Comparison of ENCODE assay signal across 8 cellular contexts in genomic region chr19:2050349-2050990, GRCh38. TPM values are rescaled to one million over a fixed set of nuclear protein-coding genes. Genes with fewer than 3 reads are reported as not detected.
DNase-seq lines count a peak whose midpoint lies in the region; ATAC-seq, FAIRE-seq and TF ChIP-seq lines count a peak whose summit lies in the region.

No MANE protein-coding gene starts in this region.

- no peak for FAIRE-seq in GM12891 (lab: Jason Lieb, UNC)

- DNase-seq in GM12891 (ENCODE audit: insufficient read length, low spot score), result no peak
- DNase-seq in foreskin fibroblast, result peak in 1 of 2 donors; percentile 33
- peak in 1 of 2 donors; percentile 42 for DNase-seq in psoas muscle
- no peak for DNase-seq in stimulated activated naive CD4-positive, alpha-beta T cell treated with Interleukin-2 at 50 U/mL for 16 hours (lab: John Stamatoyannopoulos, UW)
- no peak for DNase-seq in NCI-H1436 treated with DMSO at 0.1 percent for 48 hours (lab: John Stamatoyannopoulos, UW)
- DNase-seq in iPS-NIHi11 (ENCODE audit: low spot score), result no peak

- peaks cover 51% of the 10 kb centered on the region for H3K4me1 ChIP-seq in psoas muscle

- no peaks in the 10 kb centered on the region for H3K9me3 Mint-ChIP-seq in T-helper 1 cell treated with Interleukin-12 subunit alpha and Interleukin-12 subunit beta and Interleukin-4 antibody, amounts not matched to agents 30 μg/mL and 1 μg/mL, for 36 hours

- H3K4me3 Mint-ChIP-seq in T-helper 1 cell treated with Interleukin-12 subunit alpha and Interleukin-12 subunit beta and Interleukin-4 antibody, amounts not matched to agents 30 μg/mL and 1 μg/mL, for 36 hours, result peak overlapping the region; percentile 84

- TF ChIP-seq CTCF in foreskin fibroblast (IDR thresholded peaks at IDR 0.05; ENCODE audit: low read depth, low read length) (no peak), psoas muscle (IDR thresholded peaks at IDR 0.05) (no peak)

- 0 to 1% (median 1%) methylated on average over 30 to 49 of the region's 49 CpGs for WGBS in psoas muscle, 3 donors

- no peaks in the 10 kb centered on the region for H3K9me3 ChIP-seq in psoas muscle

- peaks cover 16% of the 10 kb centered on the region for H3K4me1 Mint-ChIP-seq in T-helper 1 cell treated with Interleukin-12 subunit alpha and Interleukin-12 subunit beta and Interleukin-4 antibody, amounts not matched to agents 30 μg/mL and 1 μg/mL, for 36 hours (ENCODE audit: low read depth)

- H3K36me3 Mint-ChIP-seq in T-helper 1 cell treated with Interleukin-12 subunit alpha and Interleukin-12 subunit beta and Interleukin-4 antibody, amounts not matched to agents 30 μg/mL and 1 μg/mL, for 36 hours (ENCODE audit: low read depth), result peaks cover 2% of the 10 kb centered on the region

- ATAC-seq in HG02678 (IDR thresholded peaks at IDR 0.05; ENCODE audit: unreplicated experiment) (peak; percentile 6), psoas muscle (peak; percentile 0 to 6 (median 0))

- peak overlapping the region; percentile 81 for H3K27ac Mint-ChIP-seq in T-helper 1 cell treated with Interleukin-12 subunit alpha and Interleukin-12 subunit beta and Interleukin-4 antibody, amounts not matched to agents 30 μg/mL and 1 μg/mL, for 36 hours

- TF ChIP-seq POLR2A in GM12891 (IDR thresholded peaks at IDR 0.05; ENCODE audit: low read depth, low read length), result no peak

- intact Hi-C loops in psoas muscle (cut with DNase I), result no loop called here

- H3K4me3 ChIP-seq in foreskin fibroblast (ENCODE audit: low read depth in 1 of 2, low read length in 2 of 2) (peak overlapping the region; percentile 75 to 87), psoas muscle (peak overlapping the region; percentile 97)

- no peaks in the 10 kb centered on the region for H3K27me3 ChIP-seq in psoas muscle (ENCODE audit: insufficient read depth in 3 of 3, low read length in 2 of 3)

- peaks cover under 1 to 29% of the 10 kb centered on the region in 2 donors for H3K36me3 ChIP-seq in psoas muscle (ENCODE audit: insufficient read depth in 1 of 2, low read depth in 1 of 2)

- peak overlapping the region; percentile 98 for H3K27ac ChIP-seq in psoas muscle

- H3K27me3 Mint-ChIP-seq in T-helper 1 cell treated with Interleukin-12 subunit alpha and Interleukin-12 subunit beta and Interleukin-4 antibody, amounts not matched to agents 30 μg/mL and 1 μg/mL, for 36 hours (ENCODE audit: low read depth), result no peaks in the 10 kb centered on the region

TF ChIP-seq in GM12891, 5 proteins besides CTCF, POLR2A, EP300 and RAD21:
- TF ChIP-seq POLR2AphosphoS5 (IDR thresholded peaks at IDR 0.05; ENCODE audit: low read depth, low read length) (0 out of 2 replicates have a peak, but pooled peaks have one; percentile 10), TAF1 (IDR thresholded peaks at IDR 0.05; ENCODE audit: low read depth, low read length) (no peak), SPI1 (IDR thresholded peaks at IDR 0.05; ENCODE audit: low read depth, low read length) (no peak), PAX5 (IDR thresholded peaks at IDR 0.05; ENCODE audit: insufficient read depth, low read length, severe bottlenecking) (no peak)
TF ChIP-seq in GM12891: peak in this region for 1.

RNA-seq across cellular contexts. Expression of gene MKNK2, which starts 0.6 kb away (rescaled TPM):
- 178 TPM for polyA plus RNA-seq in GM12891 (2012; ENCODE audit: low read depth, missing spikeins)
- 1,000 to 10,000 TPM in 2 of 4 donors, 100 to 1,000 TPM in 2; 793 to 2,795 (median 946) TPM for total RNA-seq in psoas muscle
- polyA plus RNA-seq in psoas muscle, result 1,000 to 10,000 TPM in 2 of 3 donors, 100 to 1,000 TPM in 1; 888 to 1,268 (median 1,190) TPM

RNA-seq across cellular contexts. Expression of gene BTBD2, which starts 35.0 kb away (rescaled TPM):
- polyA plus RNA-seq in GM12891 (2012; ENCODE audit: low read depth, missing spikeins), result 42.2 TPM
- 10 to 100 TPM; 56.3 to 68.4 (median 61.9) TPM for total RNA-seq in psoas muscle
- 10 to 100 TPM; 30.1 to 49.0 (median 36.6) TPM for polyA plus RNA-seq in psoas muscle

RNA-seq across cellular contexts. Expression of gene MOB3A, which starts 45.7 kb away (rescaled TPM):
- 112 TPM for polyA plus RNA-seq in GM12891 (2012; ENCODE audit: low read depth, missing spikeins)
- total RNA-seq in psoas muscle, result 10 to 100 TPM in 3 of 4 donors, 1 to 10 TPM in 1; 9.9 to 19.8 (median 17.2) TPM
- 10 to 100 TPM in 2 of 3 donors, 1 to 10 TPM in 1; 8.3 to 13.5 (median 11.3) TPM for polyA plus RNA-seq in psoas muscle

RNA-seq across cellular contexts. Expression of gene IZUMO4, which starts 46.2 kb away (rescaled TPM):
- 47.3 TPM for polyA plus RNA-seq in GM12891 (2012; ENCODE audit: low read depth, missing spikeins)
- total RNA-seq in psoas muscle, result 1 to 10 TPM in 3 of 4 donors, under 1 TPM in 1; 0.89 to 2.8 (median 1.4) TPM
- 1 to 10 TPM in 2 of 3 donors, under 1 TPM in 1; 0.69 to 3.0 (median 2.0) TPM for polyA plus RNA-seq in psoas muscle
